In genomic region chr19:45817010-45817724, GRCh38 we compare ENCODE assay signal across 8 cellular contexts. TPM values are rescaled to one million over a fixed set of nuclear protein-coding genes. Genes with fewer than 3 reads are reported as not detected.
DNase-seq lines count a peak whose midpoint lies in the region; ATAC-seq lines count a peak whose summit lies in the region.

No MANE protein-coding gene starts in this region.

- peaks cover 0 to 9% (median 3%) of the 10 kb centered on the region in 4 donors for H3K4me1 Mint-ChIP-seq in CD4-positive, CD25-positive, alpha-beta regulatory T cell
- H3K4me1 Mint-ChIP-seq in activated CD4-positive, alpha-beta memory T cell treated with anti-CD3 and anti-CD28 coated beads, Interleukin-2, amount 10 ng/mL, durations not matched to agents 7 days and 5 days: peaks cover 3% of the 10 kb centered on the region

- H3K4me3 ChIP-seq in CD4-positive, CD25-positive, alpha-beta regulatory T cell (ENCODE audit: low read depth, low read length): no peak overlapping the region

- H3K9me3 ChIP-seq in CD4-positive, CD25-positive, alpha-beta regulatory T cell (ENCODE audit: control insufficient read depth in 2 of 2, low read length in 2 of 2): no peaks in the 10 kb centered on the region

- peak overlapping the region in 2 of 3 donors; percentile 14 to 47 for H3K27ac Mint-ChIP-seq in CD4-positive, CD25-positive, alpha-beta regulatory T cell
- H3K27ac Mint-ChIP-seq in activated CD4-positive, alpha-beta memory T cell treated with anti-CD3 and anti-CD28 coated beads, Interleukin-2, amount 10 ng/mL, durations not matched to agents 7 days and 5 days: no peak overlapping the region

- POLR2A ChIA-PET in activated CD4-positive, alpha-beta memory T cell treated with anti-CD3 and anti-CD28 coated beads, Interleukin-2, amount 10 ng/mL, durations not matched to agents 7 days and 5 days (lab: Charles Lee): interaction anchor here (0.9 to 2.0 kb wide), 3 partner anchors 46 to 111 kb away, joined by 3 to 6 read pairs (median 3); partner anchors contain the start of gene SYMPK

- H3K27me3 Mint-ChIP-seq in CD4-positive, CD25-positive, alpha-beta regulatory T cell: no peaks in the 10 kb centered on the region
- no peaks in the 10 kb centered on the region for H3K27me3 Mint-ChIP-seq in activated CD4-positive, alpha-beta memory T cell treated with anti-CD3 and anti-CD28 coated beads, Interleukin-2, amount 10 ng/mL, durations not matched to agents 7 days and 5 days

- H3K4me3 Mint-ChIP-seq in CD4-positive, CD25-positive, alpha-beta regulatory T cell: peak overlapping the region in 3 of 4 donors; percentile 28 to 80 (median 65)
- no peak overlapping the region for H3K4me3 Mint-ChIP-seq in activated CD4-positive, alpha-beta memory T cell treated with anti-CD3 and anti-CD28 coated beads, Interleukin-2, amount 10 ng/mL, durations not matched to agents 7 days and 5 days

- DNase-seq in CD4-positive, CD25-positive, alpha-beta regulatory T cell: peak; percentile 91 to 94 (median 93)
- DNase-seq in HK-2 (ENCODE audit: unreplicated experiment) (peak; percentile 96), NCI-H82 treated with DMSO at 0.1 percent for 48 hours (lab: John Stamatoyannopoulos, UW; ENCODE audit: unreplicated experiment) (peak; percentile 77), lung microvascular endothelial cell (ENCODE audit: low read depth in 2 of 2) (peak; percentile 94 to 96)
- DNase-seq in activated CD4-positive, alpha-beta memory T cell treated with anti-CD3 and anti-CD28 coated beads, Interleukin-2, amount 10 ng/mL, durations not matched to agents 7 days and 5 days: peak; percentile 96
- peak; percentile 94 for DNase-seq in effector CD8-positive, alpha-beta T cell (lab: John Stamatoyannopoulos, UW)
- DNase-seq in stimulated activated CD8-positive, alpha-beta memory T cell treated with anti-CD3 and anti-CD28 coated beads, Interleukin-15, amount 100 ng/mL, for 24 hours (ENCODE audit: low read depth): peak; percentile 94

- peaks cover 4% of the 10 kb centered on the region for H3K36me3 Mint-ChIP-seq in CD4-positive, CD25-positive, alpha-beta regulatory T cell
- peaks cover 11% of the 10 kb centered on the region for H3K36me3 Mint-ChIP-seq in activated CD4-positive, alpha-beta memory T cell treated with anti-CD3 and anti-CD28 coated beads, Interleukin-2, amount 10 ng/mL, durations not matched to agents 7 days and 5 days (ENCODE audit: low read depth)

- H3K4me1 ChIP-seq in CD4-positive, CD25-positive, alpha-beta regulatory T cell (ENCODE audit: control insufficient read depth, insufficient read depth, low read length, poor library complexity, severe bottlenecking): peaks cover 18% of the 10 kb centered on the region

- H3K9me3 Mint-ChIP-seq in CD4-positive, CD25-positive, alpha-beta regulatory T cell: no peaks in the 10 kb centered on the region
- H3K9me3 Mint-ChIP-seq in activated CD4-positive, alpha-beta memory T cell treated with anti-CD3 and anti-CD28 coated beads, Interleukin-2, amount 10 ng/mL, durations not matched to agents 7 days and 5 days: no peaks in the 10 kb centered on the region

- peak; percentile 97 to 99 for ATAC-seq in CD4-positive, CD25-positive, alpha-beta regulatory T cell (ENCODE audit: low read depth in 2 of 2)
- peak; percentile 73 for ATAC-seq in GM19395 (IDR thresholded peaks at IDR 0.05; ENCODE audit: unreplicated experiment)

- H3K27ac ChIP-seq in CD4-positive, CD25-positive, alpha-beta regulatory T cell (ENCODE audit: insufficient read depth, low read length, poor library complexity, severe bottlenecking): no peak overlapping the region

- CTCF ChIA-PET in activated CD4-positive, alpha-beta memory T cell treated with anti-CD3 and anti-CD28 coated beads, Interleukin-2, amount 10 ng/mL, durations not matched to agents 7 days and 5 days (lab: Charles Lee): interaction anchor here (0.5 to 1.9 kb wide), 40 partner anchors 8 to 725 kb away, joined by 3 to 26 read pairs (median 5); partner anchors contain the start of genes CCDC61, DMPK, DMWD and FBXO46

- H3K36me3 ChIP-seq in CD4-positive, CD25-positive, alpha-beta regulatory T cell (ENCODE audit: control insufficient read depth, insufficient read depth, low read length): peaks cover 6% of the 10 kb centered on the region

- H3K27me3 ChIP-seq in CD4-positive, CD25-positive, alpha-beta regulatory T cell (ENCODE audit: control insufficient read depth, insufficient read depth, low read length): no peaks in the 10 kb centered on the region

RNA-seq across cellular contexts. Expression of gene RSPH6A, which starts 2.1 kb away (rescaled TPM):
- total RNA-seq in CD4-positive, CD25-positive, alpha-beta regulatory T cell: 0.20 TPM
- polyA plus RNA-seq in CD4-positive, CD25-positive, alpha-beta regulatory T cell: not detected
- total RNA-seq in activated CD4-positive, alpha-beta memory T cell treated with anti-CD3 and anti-CD28 coated beads, Interleukin-2, amount 10 ng/mL, durations not matched to agents 7 days and 5 days: under 1 TPM; 0.25 to 0.30 TPM
- total RNA-seq in lung microvascular endothelial cell: under 0.01 TPM in 2 replicates

RNA-seq across cellular contexts. Expression of gene DMWD, which starts 24.5 kb away (rescaled TPM):
- total RNA-seq in CD4-positive, CD25-positive, alpha-beta regulatory T cell: 63.8 TPM
- 10 to 100 TPM; 13.5 to 18.3 (median 15.7) TPM for polyA plus RNA-seq in CD4-positive, CD25-positive, alpha-beta regulatory T cell
- 10 to 100 TPM; 63.1 to 65.4 TPM for total RNA-seq in activated CD4-positive, alpha-beta memory T cell treated with anti-CD3 and anti-CD28 coated beads, Interleukin-2, amount 10 ng/mL, durations not matched to agents 7 days and 5 days
- 11.6 and 19.4 TPM in 2 replicates for total RNA-seq in lung microvascular endothelial cell

RNA-seq across cellular contexts. Expression of gene DMPK, which starts 34.9 kb away (rescaled TPM):
- 68.1 TPM for total RNA-seq in CD4-positive, CD25-positive, alpha-beta regulatory T cell
- polyA plus RNA-seq in CD4-positive, CD25-positive, alpha-beta regulatory T cell: 1 to 10 TPM in 3 of 4 donors, under 1 TPM in 1; 0.61 to 1.6 (median 1.5) TPM
- total RNA-seq in activated CD4-positive, alpha-beta memory T cell treated with anti-CD3 and anti-CD28 coated beads, Interleukin-2, amount 10 ng/mL, durations not matched to agents 7 days and 5 days: 10 to 100 TPM; 29.5 to 32.5 TPM
- 4.4 and 7.7 TPM in 2 replicates for total RNA-seq in lung microvascular endothelial cell

RNA-seq across cellular contexts. Expression of gene SYMPK, which starts 45.8 kb away (rescaled TPM):
- 87.6 TPM for total RNA-seq in CD4-positive, CD25-positive, alpha-beta regulatory T cell
- 10 to 100 TPM in 2 of 4 donors, 1 to 10 TPM in 2; 5.0 to 13.0 (median 8.6) TPM for polyA plus RNA-seq in CD4-positive, CD25-positive, alpha-beta regulatory T cell
- 10 to 100 TPM; 88.3 to 89.2 TPM for total RNA-seq in activated CD4-positive, alpha-beta memory T cell treated with anti-CD3 and anti-CD28 coated beads, Interleukin-2, amount 10 ng/mL, durations not matched to agents 7 days and 5 days
- 18.1 and 21.4 TPM in 2 replicates for total RNA-seq in lung microvascular endothelial cell

RNA-seq across cellular contexts. Expression of gene FOXA3, which starts 47.0 kb away (rescaled TPM):
- total RNA-seq in CD4-positive, CD25-positive, alpha-beta regulatory T cell: not detected
- not detected for polyA plus RNA-seq in CD4-positive, CD25-positive, alpha-beta regulatory T cell
- total RNA-seq in activated CD4-positive, alpha-beta memory T cell treated with anti-CD3 and anti-CD28 coated beads, Interleukin-2, amount 10 ng/mL, durations not matched to agents 7 days and 5 days: not detected
- under 0.01 TPM in 2 replicates for total RNA-seq in lung microvascular endothelial cell
